In the genomic region with DNA sequence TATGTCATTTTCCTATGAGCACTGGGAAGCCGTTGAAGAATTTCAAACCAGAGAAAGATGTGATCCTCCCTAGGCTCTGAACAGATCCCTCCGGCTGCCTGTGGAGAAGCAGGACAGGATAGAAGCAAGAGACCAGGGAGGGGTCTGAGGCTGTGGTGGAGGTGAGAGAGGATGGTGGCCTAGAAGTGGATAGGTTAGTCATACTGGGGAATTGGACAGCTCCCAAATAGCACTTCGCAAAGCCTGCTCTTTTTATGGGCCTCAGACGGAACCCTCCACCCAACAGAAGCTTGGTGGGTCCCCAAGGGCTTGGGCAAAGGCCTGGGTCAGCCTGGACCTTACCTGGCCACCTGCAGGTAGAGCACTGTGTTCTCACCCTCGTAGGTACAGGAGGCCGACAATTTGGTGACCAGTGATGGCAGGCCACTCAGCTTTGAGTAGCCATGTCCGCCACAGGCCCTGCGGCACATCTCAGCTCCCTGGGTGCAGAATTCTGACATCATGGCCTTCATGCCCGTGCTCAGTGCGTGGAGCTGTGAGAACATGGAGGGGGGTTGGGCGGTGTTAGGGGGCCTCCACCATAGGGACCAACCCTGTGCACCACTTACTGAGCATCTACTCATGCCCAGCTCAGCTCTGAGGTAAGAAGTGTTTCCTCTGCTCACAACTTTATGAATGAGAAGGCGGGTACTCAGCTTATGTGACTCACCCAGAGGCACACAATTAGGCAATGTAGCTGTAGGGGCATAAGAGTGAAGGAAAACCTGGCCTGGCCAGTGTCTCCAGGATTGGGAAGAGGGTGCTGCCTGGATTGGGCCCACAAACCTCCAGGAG, we compare ENCODE assay signal across 1 cellular context.
A peak's percentile ranks its signal among the peaks of the same experiment; 100 is the strongest.
TF ChIP-seq lines count a peak whose summit lies in the region.

No MANE protein-coding gene starts in this region.

TF ChIP-seq in SK-N-SH, 30 proteins besides CTCF, POLR2A, EP300 and RAD21:
- TF ChIP-seq, protein P1, sequence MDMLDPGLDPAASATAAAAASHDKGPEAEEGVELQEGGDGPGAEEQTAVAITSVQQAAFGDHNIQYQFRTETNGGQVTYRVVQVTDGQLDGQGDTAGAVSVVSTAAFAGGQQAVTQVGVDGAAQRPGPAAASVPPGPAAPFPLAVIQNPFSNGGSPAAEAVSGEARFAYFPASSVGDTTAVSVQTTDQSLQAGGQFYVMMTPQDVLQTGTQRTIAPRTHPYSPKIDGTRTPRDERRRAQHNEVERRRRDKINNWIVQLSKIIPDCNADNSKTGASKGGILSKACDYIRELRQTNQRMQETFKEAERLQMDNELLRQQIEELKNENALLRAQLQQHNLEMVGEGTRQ (IDR thresholded peaks at IDR 0.05; ENCODE audit: borderline replicate concordance, low read depth, low read length), result no peak
- TF ChIP-seq EZH2phosphoT487 (IDR thresholded peaks at IDR 0.05; ENCODE audit: borderline replicate concordance, low read depth) (no peak), GABPA (IDR thresholded peaks at IDR 0.05; ENCODE audit: low read depth) (no peak), SMC3 (IDR thresholded peaks at IDR 0.05; ENCODE audit: low read depth, low read length) (no peak), SIN3A (IDR thresholded peaks at IDR 0.05; ENCODE audit: borderline replicate concordance, low read depth, low read length) (no peak), FOXM1 (IDR thresholded peaks at IDR 0.05; ENCODE audit: low read depth) (no peak), NRF1 (IDR thresholded peaks at IDR 0.05; ENCODE audit: low read depth, low read length) (no peak), RXRA (IDR thresholded peaks at IDR 0.05; ENCODE audit: borderline replicate concordance, low read depth) (no peak), NFIC (IDR thresholded peaks at IDR 0.05; ENCODE audit: borderline replicate concordance) (peak; percentile 41), ELF1 (IDR thresholded peaks at IDR 0.05) (no peak), FOSL2 (IDR thresholded peaks at IDR 0.05; ENCODE audit: borderline replicate concordance, low read depth) (peak; percentile 89), JUND (IDR thresholded peaks at IDR 0.05) (peak; percentile 89), TEAD4 (IDR thresholded peaks at IDR 0.05; ENCODE audit: borderline replicate concordance, insufficient read depth) (no peak), POLR2AphosphoS5 (IDR thresholded peaks at IDR 0.05; ENCODE audit: low read depth, low read length) (peak; percentile 41; the same call in 1 of the 2 replicates), MXI1 (IDR thresholded peaks at IDR 0.05; ENCODE audit: low read depth, low read length) (no peak), MEF2A (IDR thresholded peaks at IDR 0.05; ENCODE audit: borderline replicate concordance, low read depth) (no peak), CHD2 (IDR thresholded peaks at IDR 0.05; ENCODE audit: low read length, partially characterized antibody) (no peak), TCF12 (IDR thresholded peaks at IDR 0.05) (peak; percentile 51; the same call in 1 of the 2 replicates), TAF1 (IDR thresholded peaks at IDR 0.05; ENCODE audit: borderline replicate concordance, low read depth, low read length) (no peak), RCOR1 (IDR thresholded peaks at IDR 0.05; ENCODE audit: low read length) (no peak), RFX5 (IDR thresholded peaks at IDR 0.05; ENCODE audit: low read length) (no peak), GATA2 (CRISPR knock-in tag; IDR thresholded peaks at IDR 0.05) (no peak), FOXJ3 (CRISPR knock-in tag; IDR thresholded peaks at IDR 0.05) (no peak), YY1 (IDR thresholded peaks at IDR 0.05; ENCODE audit: low read depth) (peak; percentile 40; the same call in 1 of the 2 replicates)
- TF ChIP-seq, protein P2, sequence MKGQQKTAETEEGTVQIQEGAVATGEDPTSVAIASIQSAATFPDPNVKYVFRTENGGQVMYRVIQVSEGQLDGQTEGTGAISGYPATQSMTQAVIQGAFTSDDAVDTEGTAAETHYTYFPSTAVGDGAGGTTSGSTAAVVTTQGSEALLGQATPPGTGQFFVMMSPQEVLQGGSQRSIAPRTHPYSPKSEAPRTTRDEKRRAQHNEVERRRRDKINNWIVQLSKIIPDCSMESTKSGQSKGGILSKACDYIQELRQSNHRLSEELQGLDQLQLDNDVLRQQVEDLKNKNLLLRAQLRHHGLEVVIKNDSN (IDR thresholded peaks at IDR 0.05; ENCODE audit: borderline replicate concordance, low read depth), result no peak
- TF ChIP-seq, protein P3, sequence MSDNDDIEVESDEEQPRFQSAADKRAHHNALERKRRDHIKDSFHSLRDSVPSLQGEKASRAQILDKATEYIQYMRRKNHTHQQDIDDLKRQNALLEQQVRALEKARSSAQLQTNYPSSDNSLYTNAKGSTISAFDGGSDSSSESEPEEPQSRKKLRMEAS (IDR thresholded peaks at IDR 0.05; ENCODE audit: low read depth), result peak; percentile 40; the same call in 1 of the 2 replicates
- TF ChIP-seq, protein P4, sequence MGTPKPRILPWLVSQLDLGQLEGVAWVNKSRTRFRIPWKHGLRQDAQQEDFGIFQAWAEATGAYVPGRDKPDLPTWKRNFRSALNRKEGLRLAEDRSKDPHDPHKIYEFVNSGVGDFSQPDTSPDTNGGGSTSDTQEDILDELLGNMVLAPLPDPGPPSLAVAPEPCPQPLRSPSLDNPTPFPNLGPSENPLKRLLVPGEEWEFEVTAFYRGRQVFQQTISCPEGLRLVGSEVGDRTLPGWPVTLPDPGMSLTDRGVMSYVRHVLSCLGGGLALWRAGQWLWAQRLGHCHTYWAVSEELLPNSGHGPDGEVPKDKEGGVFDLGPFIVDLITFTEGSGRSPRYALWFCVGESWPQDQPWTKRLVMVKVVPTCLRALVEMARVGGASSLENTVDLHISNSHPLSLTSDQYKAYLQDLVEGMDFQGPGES (IDR thresholded peaks at IDR 0.05; ENCODE audit: low read depth, low read length), result no peak
- TF ChIP-seq, protein P5, sequence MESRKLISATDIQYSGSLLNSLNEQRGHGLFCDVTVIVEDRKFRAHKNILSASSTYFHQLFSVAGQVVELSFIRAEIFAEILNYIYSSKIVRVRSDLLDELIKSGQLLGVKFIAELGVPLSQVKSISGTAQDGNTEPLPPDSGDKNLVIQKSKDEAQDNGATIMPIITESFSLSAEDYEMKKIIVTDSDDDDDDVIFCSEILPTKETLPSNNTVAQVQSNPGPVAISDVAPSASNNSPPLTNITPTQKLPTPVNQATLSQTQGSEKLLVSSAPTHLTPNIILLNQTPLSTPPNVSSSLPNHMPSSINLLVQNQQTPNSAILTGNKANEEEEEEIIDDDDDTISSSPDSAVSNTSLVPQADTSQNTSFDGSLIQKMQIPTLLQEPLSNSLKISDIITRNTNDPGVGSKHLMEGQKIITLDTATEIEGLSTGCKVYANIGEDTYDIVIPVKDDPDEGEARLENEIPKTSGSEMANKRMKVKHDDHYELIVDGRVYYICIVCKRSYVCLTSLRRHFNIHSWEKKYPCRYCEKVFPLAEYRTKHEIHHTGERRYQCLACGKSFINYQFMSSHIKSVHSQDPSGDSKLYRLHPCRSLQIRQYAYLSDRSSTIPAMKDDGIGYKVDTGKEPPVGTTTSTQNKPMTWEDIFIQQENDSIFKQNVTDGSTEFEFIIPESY (IDR thresholded peaks at IDR 0.05; ENCODE audit: borderline replicate concordance, low read depth), result no peak
- TF ChIP-seq, protein P6, sequence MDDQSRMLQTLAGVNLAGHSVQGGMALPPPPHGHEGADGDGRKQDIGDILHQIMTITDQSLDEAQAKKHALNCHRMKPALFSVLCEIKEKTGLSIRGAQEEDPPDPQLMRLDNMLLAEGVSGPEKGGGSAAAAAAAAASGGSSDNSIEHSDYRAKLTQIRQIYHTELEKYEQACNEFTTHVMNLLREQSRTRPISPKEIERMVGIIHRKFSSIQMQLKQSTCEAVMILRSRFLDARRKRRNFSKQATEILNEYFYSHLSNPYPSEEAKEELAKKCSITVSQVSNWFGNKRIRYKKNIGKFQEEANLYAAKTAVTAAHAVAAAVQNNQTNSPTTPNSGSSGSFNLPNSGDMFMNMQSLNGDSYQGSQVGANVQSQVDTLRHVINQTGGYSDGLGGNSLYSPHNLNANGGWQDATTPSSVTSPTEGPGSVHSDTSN (IDR thresholded peaks at IDR 0.05), result 0 out of 2 replicates have a peak, but pooled peaks have one; percentile 12
- TF ChIP-seq, protein P7, sequence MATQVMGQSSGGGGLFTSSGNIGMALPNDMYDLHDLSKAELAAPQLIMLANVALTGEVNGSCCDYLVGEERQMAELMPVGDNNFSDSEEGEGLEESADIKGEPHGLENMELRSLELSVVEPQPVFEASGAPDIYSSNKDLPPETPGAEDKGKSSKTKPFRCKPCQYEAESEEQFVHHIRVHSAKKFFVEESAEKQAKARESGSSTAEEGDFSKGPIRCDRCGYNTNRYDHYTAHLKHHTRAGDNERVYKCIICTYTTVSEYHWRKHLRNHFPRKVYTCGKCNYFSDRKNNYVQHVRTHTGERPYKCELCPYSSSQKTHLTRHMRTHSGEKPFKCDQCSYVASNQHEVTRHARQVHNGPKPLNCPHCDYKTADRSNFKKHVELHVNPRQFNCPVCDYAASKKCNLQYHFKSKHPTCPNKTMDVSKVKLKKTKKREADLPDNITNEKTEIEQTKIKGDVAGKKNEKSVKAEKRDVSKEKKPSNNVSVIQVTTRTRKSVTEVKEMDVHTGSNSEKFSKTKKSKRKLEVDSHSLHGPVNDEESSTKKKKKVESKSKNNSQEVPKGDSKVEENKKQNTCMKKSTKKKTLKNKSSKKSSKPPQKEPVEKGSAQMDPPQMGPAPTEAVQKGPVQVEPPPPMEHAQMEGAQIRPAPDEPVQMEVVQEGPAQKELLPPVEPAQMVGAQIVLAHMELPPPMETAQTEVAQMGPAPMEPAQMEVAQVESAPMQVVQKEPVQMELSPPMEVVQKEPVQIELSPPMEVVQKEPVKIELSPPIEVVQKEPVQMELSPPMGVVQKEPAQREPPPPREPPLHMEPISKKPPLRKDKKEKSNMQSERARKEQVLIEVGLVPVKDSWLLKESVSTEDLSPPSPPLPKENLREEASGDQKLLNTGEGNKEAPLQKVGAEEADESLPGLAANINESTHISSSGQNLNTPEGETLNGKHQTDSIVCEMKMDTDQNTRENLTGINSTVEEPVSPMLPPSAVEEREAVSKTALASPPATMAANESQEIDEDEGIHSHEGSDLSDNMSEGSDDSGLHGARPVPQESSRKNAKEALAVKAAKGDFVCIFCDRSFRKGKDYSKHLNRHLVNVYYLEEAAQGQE (IDR thresholded peaks at IDR 0.05; ENCODE audit: low read depth, low read length), result peak; percentile 48; the same call in 1 of the 2 replicates
